In genomic region chr17:77281024-77281903, GRCh38 we compare ENCODE assay signal across 8 cellular contexts.
DNase-seq lines count a peak whose midpoint lies in the region; ATAC-seq and TF ChIP-seq lines count a peak whose summit lies in the region.

No MANE protein-coding gene starts in this region.

- H3K27ac ChIP-seq in Panc1 (ENCODE audit: low read length) = peak overlapping the region; percentile 100
- H3K27ac ChIP-seq in prostate gland = peak overlapping the region; percentile 94

- H3K4me3 ChIP-seq in BE2C (ENCODE audit: low read depth, low read length) (peak overlapping the region; percentile 66), Panc1 (ENCODE audit: low read depth in 2 of 2, low read length in 2 of 2) (peak overlapping the region; percentile 92 to 98), prostate gland (peak overlapping the region; percentile 54 to 78)

- H3K4me1 ChIP-seq in BE2C = peaks cover 14% of the 10 kb centered on the region
- peaks cover 45% of the 10 kb centered on the region for H3K4me1 ChIP-seq in Panc1 (ENCODE audit: control insufficient read depth, insufficient read depth, low read length)
- peaks cover 10% of the 10 kb centered on the region for H3K4me1 ChIP-seq in prostate gland (replicated peaks)

- CTCF ChIA-PET in Panc1 (lab: Charles Lee) = interaction anchor here (0.6 kb wide), 1 partner anchor 33 kb away, joined by 3 read pairs; no protein-coding TSS in a partner anchor

- no peaks in the 10 kb centered on the region for H3K9me3 ChIP-seq in BE2C
- H3K9me3 ChIP-seq in Panc1 (ENCODE audit: control insufficient read depth, insufficient read depth, low read depth, low read length) = no peaks in the 10 kb centered on the region
- H3K9me3 ChIP-seq in prostate gland = no peaks in the 10 kb centered on the region

- ATAC-seq in HG03457 (IDR thresholded peaks at IDR 0.05; ENCODE audit: unreplicated experiment) (peak; percentile 57), Panc1 (peak; percentile 82)

- H3K4me1 Mint-ChIP-seq in glutamatergic neuron (ENCODE audit: low read depth, unreplicated experiment) = no peaks in the 10 kb centered on the region

- TF ChIP-seq POLR2A in prostate gland (IDR thresholded peaks at IDR 0.05) = peak; percentile 90

- H3K9me3 Mint-ChIP-seq in glutamatergic neuron (ENCODE audit: unreplicated experiment) = peaks cover 14% of the 10 kb centered on the region

- intact Hi-C loops in Panc1 (cut with micrococcal nuclease; ENCODE audit: unreplicated experiment) (loop anchor here (5.0 kb wide), 1 partner anchor 36 kb away; a partner anchor contains a TSS), prostate gland (cut with DNase I) (no loop called here)

- POLR2A ChIA-PET in Panc1 (lab: Charles Lee) = interaction anchor here (1.1 to 2.0 kb wide), 2 partner anchors 27 kb away, joined by 3 to 7 read pairs; no protein-coding TSS in a partner anchor

- 9% methylated on average over 28 of the region's 98 CpGs for WGBS in prostate gland

- H3K36me3 Mint-ChIP-seq in glutamatergic neuron (ENCODE audit: unreplicated experiment) = peaks cover 5% of the 10 kb centered on the region

- in situ Hi-C loops in Panc1 (cut with HindIII; ENCODE audit: low pct_unique_long_range_greater_than_20kb, low sequenced_read_pairs) = no loop called here

- H3K36me3 ChIP-seq in BE2C = no peaks in the 10 kb centered on the region
- H3K36me3 ChIP-seq in Panc1 (ENCODE audit: control insufficient read depth, insufficient read depth, low read length) = peaks cover 10% of the 10 kb centered on the region
- no peaks in the 10 kb centered on the region for H3K36me3 ChIP-seq in prostate gland

- peak; percentile 75 for DNase-seq in BE2C
- peak; percentile 68 for DNase-seq in GM19240 (ENCODE audit: insufficient read length, low spot score)
- no peak for DNase-seq in Panc1 (ENCODE audit: low read depth, low spot score)
- DNase-seq in activated gamma-delta T cell (lab: John Stamatoyannopoulos, UW) = peak; percentile 51
- peak; percentile 46 for DNase-seq in glutamatergic neuron
- peak; percentile 69 for DNase-seq in prostate gland (ENCODE audit: low spot score)
- no peak for DNase-seq in medulla oblongata (ENCODE audit: extremely low spot score)

- no peaks in the 10 kb centered on the region for H3K27me3 ChIP-seq in BE2C
- no peaks in the 10 kb centered on the region for H3K27me3 ChIP-seq in Panc1 (ENCODE audit: control insufficient read depth, insufficient read depth, low read length)
- H3K27me3 ChIP-seq in prostate gland (replicated peaks; ENCODE audit: insufficient read depth) = no peaks in the 10 kb centered on the region

- no peak for TF ChIP-seq CTCF in BE2C (IDR thresholded peaks at IDR 0.05; ENCODE audit: low read depth, low read length)
- peak; percentile 95; the same call in 1 of the 2 replicates for TF ChIP-seq CTCF in Panc1 (IDR thresholded peaks at IDR 0.05)
- TF ChIP-seq CTCF in glutamatergic neuron (IDR thresholded peaks at IDR 0.05; ENCODE audit: partially characterized antibody, unreplicated experiment) = no peak
- peak; percentile 23 to 66 (median 46) for TF ChIP-seq CTCF in prostate gland (IDR thresholded peaks at IDR 0.05)

- H3K27ac Mint-ChIP-seq in glutamatergic neuron (ENCODE audit: unreplicated experiment) = no peak overlapping the region

- H3K27me3 Mint-ChIP-seq in glutamatergic neuron (ENCODE audit: unreplicated experiment) = peaks cover 21% of the 10 kb centered on the region

- no TSS peak for BruUV-seq in Panc1 (replicated peaks; lab: Mats Ljungman, UMichigan)

- H3K4me3 Mint-ChIP-seq in glutamatergic neuron (ENCODE audit: unreplicated experiment) = peak overlapping the region; percentile 81

Comparison
In these comparisons a context has a peak if more than half of its experiments do, and no peak if none do; other contexts are left out.
1. DNase-seq: peak in BE2C (single experiment), GM19240 (single experiment), activated gamma-delta T cell (single experiment), glutamatergic neuron (single experiment) and prostate gland (single experiment); none in Panc1 (single experiment) and medulla oblongata (single experiment).
2. CTCF ChIP-seq: peak in Panc1 (single experiment) and prostate gland (4 of 4); none in BE2C (single experiment) and glutamatergic neuron (single experiment).
3. Peak in every context shown above with its lines, with median percentiles within 50 percentile points of each other: H3K4me3 ChIP-seq.